Comparison of ENCODE assay signal across 2 cellular contexts in the genomic region with DNA sequence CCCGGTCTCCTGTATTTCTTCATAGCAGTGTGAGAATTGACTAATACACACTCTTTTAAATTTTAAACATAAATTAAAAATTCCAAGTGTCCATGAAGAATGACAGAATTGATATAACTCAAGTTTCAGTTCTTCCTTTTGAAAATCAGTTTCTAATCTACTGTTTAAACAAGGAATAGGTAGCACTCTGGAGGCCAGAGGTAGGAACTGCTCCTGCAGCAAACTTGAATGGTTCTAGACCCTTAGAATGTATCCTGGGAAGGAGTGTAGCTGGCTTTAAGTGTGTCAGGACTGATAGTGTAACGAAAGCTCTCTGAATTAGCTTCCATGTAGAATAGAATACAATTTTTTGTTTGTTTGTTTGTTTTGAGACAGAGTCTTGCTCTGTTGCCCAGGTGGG.
TF ChIP-seq lines count a peak whose summit lies in the region.

No MANE protein-coding gene starts in this region.

TF ChIP-seq in GM23338, 12 proteins besides CTCF, POLR2A, EP300 and RAD21 (continued from another document and continues in another):
- TF ChIP-seq, protein P1, sequence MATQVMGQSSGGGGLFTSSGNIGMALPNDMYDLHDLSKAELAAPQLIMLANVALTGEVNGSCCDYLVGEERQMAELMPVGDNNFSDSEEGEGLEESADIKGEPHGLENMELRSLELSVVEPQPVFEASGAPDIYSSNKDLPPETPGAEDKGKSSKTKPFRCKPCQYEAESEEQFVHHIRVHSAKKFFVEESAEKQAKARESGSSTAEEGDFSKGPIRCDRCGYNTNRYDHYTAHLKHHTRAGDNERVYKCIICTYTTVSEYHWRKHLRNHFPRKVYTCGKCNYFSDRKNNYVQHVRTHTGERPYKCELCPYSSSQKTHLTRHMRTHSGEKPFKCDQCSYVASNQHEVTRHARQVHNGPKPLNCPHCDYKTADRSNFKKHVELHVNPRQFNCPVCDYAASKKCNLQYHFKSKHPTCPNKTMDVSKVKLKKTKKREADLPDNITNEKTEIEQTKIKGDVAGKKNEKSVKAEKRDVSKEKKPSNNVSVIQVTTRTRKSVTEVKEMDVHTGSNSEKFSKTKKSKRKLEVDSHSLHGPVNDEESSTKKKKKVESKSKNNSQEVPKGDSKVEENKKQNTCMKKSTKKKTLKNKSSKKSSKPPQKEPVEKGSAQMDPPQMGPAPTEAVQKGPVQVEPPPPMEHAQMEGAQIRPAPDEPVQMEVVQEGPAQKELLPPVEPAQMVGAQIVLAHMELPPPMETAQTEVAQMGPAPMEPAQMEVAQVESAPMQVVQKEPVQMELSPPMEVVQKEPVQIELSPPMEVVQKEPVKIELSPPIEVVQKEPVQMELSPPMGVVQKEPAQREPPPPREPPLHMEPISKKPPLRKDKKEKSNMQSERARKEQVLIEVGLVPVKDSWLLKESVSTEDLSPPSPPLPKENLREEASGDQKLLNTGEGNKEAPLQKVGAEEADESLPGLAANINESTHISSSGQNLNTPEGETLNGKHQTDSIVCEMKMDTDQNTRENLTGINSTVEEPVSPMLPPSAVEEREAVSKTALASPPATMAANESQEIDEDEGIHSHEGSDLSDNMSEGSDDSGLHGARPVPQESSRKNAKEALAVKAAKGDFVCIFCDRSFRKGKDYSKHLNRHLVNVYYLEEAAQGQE (IDR thresholded peaks at IDR 0.05; ENCODE audit: unreplicated experiment) = no peak
- TF ChIP-seq EZH2phosphoT487 (IDR thresholded peaks at IDR 0.05; ENCODE audit: unreplicated experiment) = no peak
- TF ChIP-seq ZNF331 (CRISPR knock-in tag; IDR thresholded peaks at IDR 0.05; ENCODE audit: low read depth) = no peak
- no peak for TF ChIP-seq STAT1 (IDR thresholded peaks at IDR 0.05; ENCODE audit: unreplicated experiment)
- TF ChIP-seq EZH2 (IDR thresholded peaks at IDR 0.05; ENCODE audit: low read depth, unreplicated experiment) = no peak
- no peak for TF ChIP-seq ZNF114 (CRISPR knock-in tag; IDR thresholded peaks at IDR 0.05)
- TF ChIP-seq ZNF462 (CRISPR knock-in tag; IDR thresholded peaks at IDR 0.05) = no peak
- no peak for TF ChIP-seq NANOG (IDR thresholded peaks at IDR 0.05; ENCODE audit: borderline replicate concordance)
- no peak for TF ChIP-seq ETS1 (IDR thresholded peaks at IDR 0.05)
- no peak for TF ChIP-seq CREB1 (CRISPR knock-in tag; IDR thresholded peaks at IDR 0.05; ENCODE audit: low read depth)

TF ChIP-seq in K562, 482 proteins besides CTCF, POLR2A, EP300 and RAD21 (continued from another document):
- TF ChIP-seq, protein P2, sequence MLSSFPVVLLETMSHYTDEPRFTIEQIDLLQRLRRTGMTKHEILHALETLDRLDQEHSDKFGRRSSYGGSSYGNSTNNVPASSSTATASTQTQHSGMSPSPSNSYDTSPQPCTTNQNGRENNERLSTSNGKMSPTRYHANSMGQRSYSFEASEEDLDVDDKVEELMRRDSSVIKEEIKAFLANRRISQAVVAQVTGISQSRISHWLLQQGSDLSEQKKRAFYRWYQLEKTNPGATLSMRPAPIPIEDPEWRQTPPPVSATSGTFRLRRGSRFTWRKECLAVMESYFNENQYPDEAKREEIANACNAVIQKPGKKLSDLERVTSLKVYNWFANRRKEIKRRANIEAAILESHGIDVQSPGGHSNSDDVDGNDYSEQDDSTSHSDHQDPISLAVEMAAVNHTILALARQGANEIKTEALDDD (IDR thresholded peaks at IDR 0.05) = no peak
- TF ChIP-seq RUNX1 (IDR thresholded peaks at IDR 0.05; ENCODE audit: low read depth) (no peak), MYC (IDR thresholded peaks at IDR 0.05; ENCODE audit: low read depth, low read length) (no peak), MYC (CRISPR knock-in tag; IDR thresholded peaks at IDR 0.05; ENCODE audit: borderline replicate concordance, low read depth) (no peak), ZC3H8 (IDR thresholded peaks at IDR 0.05) (no peak), ESRRB (CRISPR knock-in tag; IDR thresholded peaks at IDR 0.05; ENCODE audit: borderline replicate concordance) (no peak), CBX3 (IDR thresholded peaks at IDR 0.05; ENCODE audit: borderline replicate concordance in 1 of 2, low read length in 2 of 2) (no peak), ETV6 (IDR thresholded peaks at IDR 0.05; ENCODE audit: borderline replicate concordance in 1 of 2, low read depth in 2 of 2, low read length in 1 of 2) (no peak), ETV6 (CRISPR knock-in tag; IDR thresholded peaks at IDR 0.05; ENCODE audit: borderline replicate concordance) (no peak), ETV5 (CRISPR knock-in tag; IDR thresholded peaks at IDR 0.05; ENCODE audit: low read depth) (no peak), MTA3 (IDR thresholded peaks at IDR 0.05; ENCODE audit: borderline replicate concordance) (no peak), MBD2 (IDR thresholded peaks at IDR 0.05; ENCODE audit: borderline replicate concordance, low read depth) (no peak), ZNF316 (IDR thresholded peaks at IDR 0.05) (no peak), SP1 (CRISPR knock-in tag; IDR thresholded peaks at IDR 0.05) (no peak), OTX1 (CRISPR knock-in tag; IDR thresholded peaks at IDR 0.05) (no peak), RBM17 (IDR thresholded peaks at IDR 0.05; ENCODE audit: borderline replicate concordance, low read depth, low read length) (no peak)
- TF ChIP-seq, protein P3, sequence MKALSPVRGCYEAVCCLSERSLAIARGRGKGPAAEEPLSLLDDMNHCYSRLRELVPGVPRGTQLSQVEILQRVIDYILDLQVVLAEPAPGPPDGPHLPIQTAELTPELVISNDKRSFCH (CRISPR knock-in tag; IDR thresholded peaks at IDR 0.05) = no peak
- TF ChIP-seq, protein P3 (tag; IDR thresholded peaks at IDR 0.05) = no peak
